8 cellular contexts compared by ENCODE assay signal in genomic region chr19:13951799-13952153, GRCh38. TPM values are rescaled to one million over a fixed set of nuclear protein-coding genes. Genes with fewer than 3 reads are reported as not detected.
DNase-seq lines count a peak whose midpoint lies in the region; ATAC-seq and TF ChIP-seq lines count a peak whose summit lies in the region.

No MANE protein-coding gene starts in this region.

- peak overlapping the region; percentile 90 for H3K4me2 ChIP-seq in osteoblast (ENCODE audit: insufficient read depth, low read length)

- H3K9me3 ChIP-seq in osteoblast (ENCODE audit: low read depth, low read length), result no peaks in the 10 kb centered on the region

- H4K20me1 ChIP-seq in osteoblast (ENCODE audit: insufficient read depth, low read length), result peaks cover 12% of the 10 kb centered on the region

- H3K79me2 ChIP-seq in osteoblast (ENCODE audit: insufficient read depth, low read length), result peaks cover 20% of the 10 kb centered on the region

- H3K4me3 ChIP-seq in GM12875 (ENCODE audit: low read depth, low read length), result peak overlapping the region; percentile 45
- H3K4me3 ChIP-seq in osteoblast (ENCODE audit: insufficient read depth, low read length), result peak overlapping the region; percentile 88

- ATAC-seq in HG03439 (IDR thresholded peaks at IDR 0.05; ENCODE audit: unreplicated experiment), result peak; percentile 1

- H3K27ac ChIP-seq in cingulate gyrus (ENCODE audit: low read depth, low read length) (peak overlapping the region; percentile 72), osteoblast (ENCODE audit: low read depth, low read length) (no peak overlapping the region)

- DNase-seq in osteoblast (ENCODE audit: insufficient read length, low spot score, missing footprints) (no peak), medulla oblongata (ENCODE audit: extremely low spot score) (no peak), OCI-M1 (lab: John Stamatoyannopoulos, UW) (no peak), GM20000 (ENCODE audit: low spot score) (no peak)
- DNase-seq in stimulated activated CD4-positive, alpha-beta T cell treated with anti-CD3 and anti-CD28 coated beads, Interleukin-2, amount 100 ng/mL, for 48 hours, result no peak

- H3K36me3 ChIP-seq in osteoblast (ENCODE audit: insufficient read depth, low read length), result peaks cover 17% of the 10 kb centered on the region

- no peaks in the 10 kb centered on the region for H3K4me1 ChIP-seq in osteoblast (ENCODE audit: insufficient read depth, low read length)

- peak overlapping the region; percentile 96 for H2AFZ ChIP-seq in osteoblast (ENCODE audit: low read length)

- no peaks in the 10 kb centered on the region for H3K27me3 ChIP-seq in osteoblast (ENCODE audit: insufficient read depth, low read length)

- TF ChIP-seq CTCF in GM12875 (IDR thresholded peaks at IDR 0.05; ENCODE audit: borderline replicate concordance, insufficient read depth, low read depth, low read length), result no peak
- no peak for TF ChIP-seq CTCF in osteoblast (IDR thresholded peaks at IDR 0.05; ENCODE audit: extremely low read depth, low read depth, low read length)
- TF ChIP-seq CTCF in GM20000 (IDR thresholded peaks at IDR 0.05; ENCODE audit: extremely low read depth, missing control alignments), result no peak

RNA-seq across cellular contexts. Expression of gene DCAF15, which starts 0.5 kb away (rescaled TPM):
- 11.5 and 11.9 TPM in 2 replicates for total RNA-seq in osteoblast

RNA-seq across cellular contexts. Expression of gene PODNL1, which starts 13.6 kb away (rescaled TPM):
- 4.0 and 6.5 TPM in 2 replicates for total RNA-seq in osteoblast

RNA-seq across cellular contexts. Expression of gene CC2D1A, which starts 45.8 kb away (rescaled TPM):
- total RNA-seq in osteoblast, result 19.2 and 22.4 TPM in 2 replicates

RNA-seq across cellular contexts. Expression of gene BRME1, which starts 45.9 kb away (rescaled TPM):
- total RNA-seq in osteoblast, result 0.59 and 0.72 TPM in 2 replicates

RNA-seq across cellular contexts. Expression of gene RFX1, which starts 54.3 kb away (rescaled TPM):
- 2.4 and 2.5 TPM in 2 replicates for total RNA-seq in osteoblast
